ENCODE assay signal across 8 cellular contexts in the genomic region with DNA sequence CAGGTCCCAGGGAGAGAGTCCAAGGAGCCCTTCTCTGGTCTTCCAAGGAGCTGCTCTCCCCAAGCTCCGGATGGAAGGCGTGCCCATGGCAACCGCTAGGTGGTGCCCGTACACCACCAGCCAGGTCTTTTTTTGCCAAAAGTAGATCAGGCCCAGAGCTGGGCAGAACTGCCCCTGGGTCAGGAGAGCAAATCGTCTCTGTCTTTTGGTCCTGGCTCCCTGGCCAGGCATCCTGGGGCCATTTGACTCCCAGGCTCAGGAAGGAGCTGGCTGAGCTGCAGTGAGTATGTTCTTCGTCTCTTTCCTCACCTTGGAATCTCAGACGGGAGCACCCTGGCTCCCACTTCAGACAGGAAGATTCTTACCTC. TPM values are rescaled to one million over a fixed set of nuclear protein-coding genes. Genes with fewer than 3 reads are reported as not detected.
A peak's percentile ranks its signal among the peaks of the same experiment; 100 is the strongest.
DNase-seq lines count a peak whose midpoint lies in the region; ATAC-seq and TF ChIP-seq lines count a peak whose summit lies in the region.

No MANE protein-coding gene starts in this region.

- peak overlapping the region; percentile 84 for H3K4me2 ChIP-seq in BLaER1

- peaks cover 2% of the 10 kb centered on the region for H3K36me3 Mint-ChIP-seq in T-helper 1 cell treated with Interleukin-12 subunit alpha and Interleukin-12 subunit beta and Interleukin-4 antibody, amounts not matched to agents 30 μg/mL and 1 μg/mL, for 36 hours (ENCODE audit: low read depth)

- peak overlapping the region; percentile 73 for H3K4me3 Mint-ChIP-seq in T-helper 1 cell treated with Interleukin-12 subunit alpha and Interleukin-12 subunit beta and Interleukin-4 antibody, amounts not matched to agents 30 μg/mL and 1 μg/mL, for 36 hours

- H3K36me3 ChIP-seq in BLaER1 (no peaks in the 10 kb centered on the region), adipocyte (ENCODE audit: control insufficient read depth, insufficient read depth, low read length, severe bottlenecking) (no peaks in the 10 kb centered on the region), heart left ventricle (no peaks in the 10 kb centered on the region), vagina (no peaks in the 10 kb centered on the region)

- H3K4me3 ChIP-seq in BLaER1 (no peak overlapping the region), adipocyte (ENCODE audit: low read length) (no peak overlapping the region), heart left ventricle (no peak overlapping the region), vagina (no peak overlapping the region)

- no peaks in the 10 kb centered on the region for H3K9me3 Mint-ChIP-seq in T-helper 1 cell treated with Interleukin-12 subunit alpha and Interleukin-12 subunit beta and Interleukin-4 antibody, amounts not matched to agents 30 μg/mL and 1 μg/mL, for 36 hours

- DNase-seq in MV-4-11 (lab: John Stamatoyannopoulos, UW) (peak; percentile 77), adipocyte (ENCODE audit: low read depth) (peak; percentile 90), heart left ventricle (peak; percentile 77 to 91 (median 86)), pulmonary artery endothelial cell (ENCODE audit: low read depth, low spot score) (peak; percentile 27), vagina (ENCODE audit: extremely low spot score in 2 of 2) (no peak)

- H3K4me1 Mint-ChIP-seq in T-helper 1 cell treated with Interleukin-12 subunit alpha and Interleukin-12 subunit beta and Interleukin-4 antibody, amounts not matched to agents 30 μg/mL and 1 μg/mL, for 36 hours (ENCODE audit: low read depth), result peaks cover 53% of the 10 kb centered on the region

- ATAC-seq in GM19372 (IDR thresholded peaks at IDR 0.05; ENCODE audit: low read depth, unreplicated experiment) (peak; percentile 67), heart left ventricle (peak; percentile 75 to 91 (median 90))

- peak overlapping the region; percentile 71 for H3K27ac Mint-ChIP-seq in T-helper 1 cell treated with Interleukin-12 subunit alpha and Interleukin-12 subunit beta and Interleukin-4 antibody, amounts not matched to agents 30 μg/mL and 1 μg/mL, for 36 hours

- peaks cover 66% of the 10 kb centered on the region for H3K4me1 ChIP-seq in BLaER1
- H3K4me1 ChIP-seq in adipocyte (ENCODE audit: control insufficient read depth, insufficient read depth, low read length), result peaks cover 15% of the 10 kb centered on the region
- H3K4me1 ChIP-seq in heart left ventricle, result peaks cover 7 to 60% (median 29%) of the 10 kb centered on the region in 12 donors
- peaks cover 15% of the 10 kb centered on the region for H3K4me1 ChIP-seq in vagina

- no peak for TF ChIP-seq POLR2A in heart left ventricle (IDR thresholded peaks at IDR 0.05)
- no peak for TF ChIP-seq POLR2A in vagina (IDR thresholded peaks at IDR 0.05)

- WGBS in heart left ventricle, 4 donors, result 14 to 21% (median 17%) methylated on average over 6 to 7 of the region's 7 CpGs

- intact Hi-C loops in heart left ventricle (cut with DNase I) (loop anchor here (1.0 to 10.0 kb wide), 10 partner anchors 19 to 121 kb away; partner anchors contain the start of gene NECTIN2 (in 1 of the 10)), vagina (cut with DNase I) (loop anchor here (2.0 to 10.0 kb wide), 3 partner anchors 33 to 121 kb away; partner anchors contain the start of gene NECTIN2)

- H3K27me3 Mint-ChIP-seq in T-helper 1 cell treated with Interleukin-12 subunit alpha and Interleukin-12 subunit beta and Interleukin-4 antibody, amounts not matched to agents 30 μg/mL and 1 μg/mL, for 36 hours (ENCODE audit: low read depth), result no peaks in the 10 kb centered on the region

- TF ChIP-seq CTCF in heart left ventricle (IDR thresholded peaks at IDR 0.05) (peak; percentile 96 to 100 (median 98)), vagina (IDR thresholded peaks at IDR 0.05) (peak; percentile 82 to 98 (median 97))

- H4K20me1 ChIP-seq in BLaER1, result no peaks in the 10 kb centered on the region

- no peak overlapping the region for H3K27ac ChIP-seq in BLaER1
- H3K27ac ChIP-seq in heart left ventricle, result peak overlapping the region in 6 of 12 donors; percentile 10 to 70 (median 35)
- no peak overlapping the region for H3K27ac ChIP-seq in vagina

- no peak overlapping the region for H3K9ac ChIP-seq in BLaER1
- peak overlapping the region; percentile 15 for H3K9ac ChIP-seq in adipocyte (ENCODE audit: low read length)

- H3K27me3 ChIP-seq in BLaER1 (no peaks in the 10 kb centered on the region), adipocyte (replicated peaks; ENCODE audit: control insufficient read depth, insufficient read depth, low read length) (no peaks in the 10 kb centered on the region), heart left ventricle (no peaks in the 10 kb centered on the region), vagina (no peaks in the 10 kb centered on the region)

- H3K9me3 ChIP-seq in BLaER1, result no peaks in the 10 kb centered on the region
- H3K9me3 ChIP-seq in adipocyte (ENCODE audit: control insufficient read depth, low read length), result no peaks in the 10 kb centered on the region
- H3K9me3 ChIP-seq in heart left ventricle, result no peaks in the 10 kb centered on the region
- H3K9me3 ChIP-seq in vagina, result no peaks in the 10 kb centered on the region

RNA-seq across cellular contexts. Expression of gene BCL3, which starts 24.6 kb away (rescaled TPM):
- total RNA-seq in heart left ventricle (10 to 100 TPM; 11.7 to 90.5 (median 22.9) TPM), pulmonary artery endothelial cell (2.5 and 4.5 TPM in 2 replicates), vagina (86.9 TPM)
- polyA plus RNA-seq in heart left ventricle, result 10 to 100 TPM; 18.6 to 18.9 TPM

RNA-seq across cellular contexts. Expression of gene CEACAM16, which starts 25.0 kb away (rescaled TPM):
- not detected for total RNA-seq in heart left ventricle
- polyA plus RNA-seq in heart left ventricle, result not detected
- total RNA-seq in pulmonary artery endothelial cell, result not detected in 2 replicates
- not detected for total RNA-seq in vagina

RNA-seq across cellular contexts. Expression of gene CEACAM19, which starts 52.7 kb away (rescaled TPM):
- total RNA-seq in heart left ventricle, result 1 to 10 TPM; 1.9 to 8.3 (median 5.1) TPM
- 10 to 100 TPM in 1 of 2 donors, 1 to 10 TPM in 1; 5.1 to 12.8 TPM for polyA plus RNA-seq in heart left ventricle
- 1.5 and 2.0 TPM in 2 replicates for total RNA-seq in pulmonary artery endothelial cell
- total RNA-seq in vagina, result 7.1 TPM

RNA-seq across cellular contexts. Expression of gene CBLC, which starts 53.8 kb away (rescaled TPM):
- total RNA-seq in heart left ventricle, result not detected
- polyA plus RNA-seq in heart left ventricle, result under 1 TPM in 1 of 2 donors, not detected in 1; 0.04 TPM
- total RNA-seq in pulmonary artery endothelial cell, result 0.07 and 0.13 TPM in 2 replicates
- total RNA-seq in vagina, result 42.2 TPM

Comparison
In these comparisons a context has a peak if more than half of its experiments do, and no peak if none do; other contexts are left out.
1. DNase-seq: peak in MV-4-11 (single experiment), adipocyte (single experiment), heart left ventricle (5 of 5) and pulmonary artery endothelial cell (single experiment); none in vagina (0 of 2).